ENCODE assay signal across 33 cellular contexts in the genomic region with DNA sequence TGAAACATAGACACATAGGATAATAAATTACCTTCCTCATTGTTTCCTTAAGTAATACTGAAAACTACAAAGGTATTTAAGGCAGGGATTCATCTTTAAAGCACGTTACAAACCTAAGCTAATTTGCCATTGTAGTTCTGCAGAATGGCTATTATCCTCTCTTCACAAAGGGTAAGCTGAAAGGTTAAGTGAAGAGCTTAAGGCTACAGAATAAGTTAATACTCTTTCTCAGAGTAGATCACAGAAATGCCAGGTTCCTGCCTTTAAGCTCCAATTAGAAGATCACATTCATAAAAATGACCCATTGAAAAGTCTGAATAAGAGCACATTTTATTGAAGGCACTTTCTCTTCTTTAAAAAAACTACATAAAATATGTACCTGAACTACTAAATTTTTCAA. TPM values are rescaled to one million over a fixed set of nuclear protein-coding genes. Genes with fewer than 3 reads are reported as not detected.
"Had no signal": no experiment of that assay in that cellular context is flagged by ENCODE, and none has a peak within 500 bp of the region (broad histone marks: within the 10 kb centered on the region; RNA-seq: fewer than 3 reads in every experiment).

No MANE protein-coding gene starts in this region.

- ATAC-seq: left colon; left lung; lower lobe of right lung; natural killer cell; pancreas; right cardiac atrium; sciatic nerve; stimulated activated naive B cell treated with anti-CD40 and anti-IgM and Interleukin-4, amounts not matched to agents 10 μg/mL and 1 μg/mL and 100 μg/mL, for 72 hours; stimulated activated naive CD8-positive, alpha-beta T cell treated with anti-CD3 and anti-CD28 coated beads, Interleukin-15, Interleukin-2, amounts not matched to agents 100 U/mL and 50 U/mL, for 24 hours; upper lobe of right lung had no signal

- H3K36me3 ChIP-seq: left lung, lower lobe of right lung, pancreas, prostate gland, stomach, thoracic aorta, tibial artery, upper lobe of right lung had no signal

- H3K4me3 ChIP-seq: left lung, lower lobe of right lung, pancreas, prostate gland, skin epidermis, stomach, thoracic aorta, tibial artery, upper lobe of right lung had no signal

- H3K4me3 Mint-ChIP-seq: immature natural killer cell; mesothelial cell of epicardium; naive B cell; natural killer cell; nephron progenitor cell; stimulated activated naive B cell treated with anti-CD40 and anti-IgM and Interleukin-4, amounts not matched to agents 10 μg/mL and 1 μg/mL and 100 μg/mL, for 72 hours had no signal

- H3K9me3 Mint-ChIP-seq: immature natural killer cell, mesothelial cell of epicardium, nephron progenitor cell had no signal

- FAIRE-seq: islet of Langerhans, kidney, urothelium cell line had no signal

- DNase-seq: hypothalamus; immature natural killer cell; kidney; left colon; left lung; lower lobe of right lung; mammary epithelial cell; mesenchymal stem cell; naive B cell; natural killer cell; nephron progenitor cell; nucleus accumbens; pancreas; posterior cingulate gyrus; retina; right cardiac atrium; stimulated activated CD4-positive, alpha-beta T cell treated with anti-CD3 and anti-CD28 coated beads, Interleukin-12 subunit alpha, Interleukin-12 subunit beta, amount 100 ng/mL, for 4 hours; stimulated activated CD4-positive, alpha-beta T cell treated with anti-CD3 and anti-CD28 coated beads, Interleukin-15, amount 100 ng/mL, for 24 hours; stimulated activated CD4-positive, alpha-beta T cell treated with anti-CD3 and anti-CD28 coated beads, Interleukin-2, amount 100 ng/mL, for 24 hours; stimulated activated CD4-positive, alpha-beta T cell treated with anti-CD3 and anti-CD28 coated beads, Interleukin-4, amount 100 ng/mL, for 1 hour; stimulated activated naive B cell treated with anti-CD40 and anti-IgM and Interleukin-4, amounts not matched to agents 10 μg/mL and 1 μg/mL and 100 μg/mL, for 72 hours; stimulated activated naive CD8-positive, alpha-beta T cell treated with anti-CD3 and anti-CD28 coated beads, Interleukin-15, Interleukin-2, amounts not matched to agents 100 U/mL and 50 U/mL, for 24 hours; stomach; tibial artery; trophoblast cell; upper lobe of right lung had no signal

- H3K27ac Mint-ChIP-seq: immature natural killer cell; mesothelial cell of epicardium; naive B cell; natural killer cell; nephron progenitor cell; stimulated activated naive B cell treated with anti-CD40 and anti-IgM and Interleukin-4, amounts not matched to agents 10 μg/mL and 1 μg/mL and 100 μg/mL, for 72 hours had no signal

- H3K4me1 ChIP-seq: left lung, lower lobe of right lung, pancreas, prostate gland, stomach, tibial artery, upper lobe of right lung had no signal

- H3K4me1 Mint-ChIP-seq: immature natural killer cell; mesothelial cell of epicardium; naive B cell; natural killer cell; stimulated activated naive B cell treated with anti-CD40 and anti-IgM and Interleukin-4, amounts not matched to agents 10 μg/mL and 1 μg/mL and 100 μg/mL, for 72 hours had no signal

- H3K36me3 Mint-ChIP-seq: immature natural killer cell; mesothelial cell of epicardium; naive B cell; natural killer cell; stimulated activated naive B cell treated with anti-CD40 and anti-IgM and Interleukin-4, amounts not matched to agents 10 μg/mL and 1 μg/mL and 100 μg/mL, for 72 hours had no signal

- H3K27me3 ChIP-seq: left lung, pancreas, stomach, tibial artery, upper lobe of right lung had no signal

- H3K27ac ChIP-seq: left lung, lower lobe of right lung, pancreas, prostate gland, skin epidermis, stomach, thoracic aorta, tibial artery, upper lobe of right lung had no signal

- H3K9me3 ChIP-seq: left lung, lower lobe of right lung, pancreas, prostate gland, stomach, thoracic aorta, tibial artery, upper lobe of right lung had no signal

- H3K27me3 Mint-ChIP-seq: stimulated activated naive B cell treated with anti-CD40 and anti-IgM and Interleukin-4, amounts not matched to agents 10 μg/mL and 1 μg/mL and 100 μg/mL, for 72 hours had no signal

RNA-seq across cellular contexts. Expression of gene PRDM5, which starts 42.1 kb away (rescaled TPM):
- total RNA-seq: natural killer cell had no signal
